23 cellular contexts compared by ENCODE assay signal in genomic region chr1:62875676-62876075, GRCh38.
DNase-seq lines count a peak whose midpoint lies in the region; ATAC-seq, FAIRE-seq and TF ChIP-seq lines count a peak whose summit lies in the region.
"Had no signal": no experiment of that assay in that cellular context is flagged by ENCODE, and none has a peak within 500 bp of the region (broad histone marks: within the 10 kb centered on the region; RNA-seq: fewer than 3 reads in every experiment).

No MANE protein-coding gene starts in this region.

- TF ChIP-seq POLR2A in body of pancreas (IDR thresholded peaks at IDR 0.05) = no peak

- BruUV-seq in Caco-2 (replicated peaks; lab: Mats Ljungman, UMichigan) = no TSS peak

- FAIRE-seq in bronchial epithelial cell (lab: Jason Lieb, UNC) = no peak
- FAIRE-seq: K562 had no signal

- H3K4me1 Mint-ChIP-seq in Caco-2 (ENCODE audit: low read depth, unreplicated experiment) = no peaks in the 10 kb centered on the region
- no peaks in the 10 kb centered on the region for H3K4me1 Mint-ChIP-seq in activated CD8-positive, alpha-beta T cell treated with anti-CD3 and anti-CD28 coated beads for 36 hours (ENCODE audit: low read depth)
- H3K4me1 Mint-ChIP-seq: CD4-positive, CD25-positive, alpha-beta regulatory T cell had no signal

- H3K4me3 ChIP-seq in bronchial epithelial cell (ENCODE audit: low read depth, low read length) (no peak overlapping the region), Caco-2 (ENCODE audit: low read depth, low read length) (no peak overlapping the region), right cardiac atrium (ENCODE audit: low read length) (no peak overlapping the region), body of pancreas (no peak overlapping the region)
- H3K4me3 ChIP-seq: colonic mucosa, K562, mucosa of descending colon, upper lobe of right lung had no signal

- H3K27ac ChIP-seq in right cardiac atrium (ENCODE audit: low read length) (no peak overlapping the region), body of pancreas (no peak overlapping the region)
- H3K27ac ChIP-seq: colonic mucosa, upper lobe of right lung had no signal

- intact Hi-C loops in Caco-2 (cut with micrococcal nuclease; ENCODE audit: unreplicated experiment) = no loop called here
- intact Hi-C loops in activated CD8-positive, alpha-beta T cell treated with anti-CD3 and anti-CD28 coated beads for 36 hours (cut with micrococcal nuclease) = no loop called here
- intact Hi-C loops in right cardiac atrium (cut with DNase I) = no loop called here
- intact Hi-C loops in body of pancreas (cut with DNase I) = no loop called here

- no peaks in the 10 kb centered on the region for H3K9me3 Mint-ChIP-seq in Caco-2 (ENCODE audit: unreplicated experiment)
- H3K9me3 Mint-ChIP-seq in activated CD8-positive, alpha-beta T cell treated with anti-CD3 and anti-CD28 coated beads for 36 hours = peaks cover 2% of the 10 kb centered on the region
- H3K9me3 Mint-ChIP-seq: stimulated activated naive CD8-positive, alpha-beta T cell treated with anti-CD3 and anti-CD28 coated beads, Interleukin-15, Interleukin-2, amounts not matched to agents 100 ng/mL and 50 ng/mL, for 24 hours had no signal

- H3K27me3 ChIP-seq in bronchial epithelial cell (ENCODE audit: control insufficient read depth, insufficient read depth, low read length) (peaks cover 2% of the 10 kb centered on the region), Caco-2 (replicated peaks; ENCODE audit: control insufficient read depth, insufficient read depth, low read length) (no peaks in the 10 kb centered on the region), right cardiac atrium (ENCODE audit: control insufficient read depth, insufficient read depth) (no peaks in the 10 kb centered on the region), body of pancreas (no peaks in the 10 kb centered on the region)
- H3K27me3 ChIP-seq: colonic mucosa had no signal

- H3K27me3 Mint-ChIP-seq in Caco-2 (ENCODE audit: insufficient read depth, unreplicated experiment) = peaks cover 4% of the 10 kb centered on the region
- peaks cover 27% of the 10 kb centered on the region for H3K27me3 Mint-ChIP-seq in activated CD8-positive, alpha-beta T cell treated with anti-CD3 and anti-CD28 coated beads for 36 hours
- H3K27me3 Mint-ChIP-seq: CD4-positive, CD25-positive, alpha-beta regulatory T cell had no signal

- H3K4me1 ChIP-seq in Caco-2 = no peaks in the 10 kb centered on the region
- no peaks in the 10 kb centered on the region for H3K4me1 ChIP-seq in right cardiac atrium (ENCODE audit: control insufficient read depth, insufficient read depth, low read length)
- no peaks in the 10 kb centered on the region for H3K4me1 ChIP-seq in body of pancreas
- H3K4me1 ChIP-seq: colonic mucosa, upper lobe of right lung had no signal

- H3K4me3 Mint-ChIP-seq in Caco-2 (ENCODE audit: unreplicated experiment) = no peak overlapping the region
- H3K4me3 Mint-ChIP-seq in activated CD8-positive, alpha-beta T cell treated with anti-CD3 and anti-CD28 coated beads for 36 hours = no peak overlapping the region
- H3K4me3 Mint-ChIP-seq: CD4-positive, CD25-positive, alpha-beta regulatory T cell; stimulated activated naive CD8-positive, alpha-beta T cell treated with anti-CD3 and anti-CD28 coated beads, Interleukin-15, Interleukin-2, amounts not matched to agents 100 ng/mL and 50 ng/mL, for 24 hours had no signal

- no peaks in the 10 kb centered on the region for H3K36me3 ChIP-seq in bronchial epithelial cell (ENCODE audit: control insufficient read depth, insufficient read depth, low read length)
- H3K36me3 ChIP-seq in Caco-2 (ENCODE audit: control insufficient read depth, insufficient read depth, low read length) = no peaks in the 10 kb centered on the region
- no peaks in the 10 kb centered on the region for H3K36me3 ChIP-seq in body of pancreas (replicated peaks in 1 of 2; ENCODE audit: insufficient read depth in 1 of 2, low read depth in 2 of 2)
- H3K36me3 ChIP-seq: colonic mucosa, upper lobe of right lung had no signal

- CTCF ChIA-PET in Caco-2 (lab: Charles Lee) = no interaction called here
- CTCF ChIA-PET in activated CD8-positive, alpha-beta T cell treated with anti-CD3 and anti-CD28 coated beads for 36 hours (lab: Charles Lee) = no interaction called here

- TF ChIP-seq CTCF in bronchial epithelial cell (IDR thresholded peaks at IDR 0.05; ENCODE audit: insufficient read depth, low read length, severe bottlenecking) (no peak), Caco-2 (IDR thresholded peaks at IDR 0.05; ENCODE audit: insufficient read depth in 1 of 2, low read depth in 1 of 2, low read length in 1 of 2, severe bottlenecking in 1 of 2, unreplicated experiment in 1 of 2) (no peak), body of pancreas (IDR thresholded peaks at IDR 0.05) (no peak)
- TF ChIP-seq CTCF in activated CD8-positive, alpha-beta T cell treated with anti-CD3 and anti-CD28 coated beads for 36 hours (IDR thresholded peaks at IDR 0.05) = no peak

- 60% methylated on average over 3 of the region's 3 CpGs for WGBS in right cardiac atrium
- WGBS in body of pancreas, 2 donors = 55 to 59% methylated on average over 3 of the region's 3 CpGs

- H3K9me3 ChIP-seq in Caco-2 (no peaks in the 10 kb centered on the region), right cardiac atrium (ENCODE audit: control insufficient read depth, low read length) (no peaks in the 10 kb centered on the region), body of pancreas (no peaks in the 10 kb centered on the region)
- H3K9me3 ChIP-seq: colonic mucosa, mucosa of descending colon, upper lobe of right lung had no signal

- POLR2A ChIA-PET in Caco-2 (lab: Charles Lee) = no interaction called here
- POLR2A ChIA-PET in activated CD8-positive, alpha-beta T cell treated with anti-CD3 and anti-CD28 coated beads for 36 hours (lab: Charles Lee) = no interaction called here

- DNase-seq in COLO668 (lab: John Stamatoyannopoulos, UW; ENCODE audit: unreplicated experiment) = peak; percentile 46
- peak; percentile 6 for DNase-seq in M059J (ENCODE audit: low read depth)
- peak; percentile 1 for DNase-seq in bronchial epithelial cell (ENCODE audit: low read depth)
- DNase-seq in midbrain (lab: John Stamatoyannopoulos, UW) = peak; percentile 14
- DNase-seq in Caco-2 = no peak
- DNase-seq in activated CD8-positive, alpha-beta T cell treated with anti-CD3 and anti-CD28 coated beads for 36 hours = no peak
- no peak for DNase-seq in right cardiac atrium
- DNase-seq in body of pancreas = no peak
- DNase-seq: activated CD4-positive, alpha-beta T cell treated with anti-CD3 and anti-CD28 coated beads, Interleukin-2, amount 50 U/mL, for 48 hours; activated naive CD4-positive, alpha-beta T cell treated with anti-CD3 and anti-CD28 coated beads, Interleukin-2, amount 50 U/mL, for 16 hours; activated T-cell treated with anti-CD3 and anti-CD28 coated beads, Interleukin-2, amount 50 U/mL, for 1 hour; CD4-positive, CD25-positive, alpha-beta regulatory T cell; colonic mucosa; DMS79; H7; left cardiac atrium; mucosa of descending colon; NCI-H1048; NCI-H2227 treated with DMSO at 0.1 percent for 48 hours; stimulated activated CD4-positive, alpha-beta T cell treated with anti-CD3 and anti-CD28 coated beads, Interleukin-1b, Interleukin-23, amount 100 ng/mL, for 48 hours; upper lobe of right lung had no signal

- ATAC-seq in activated CD8-positive, alpha-beta T cell treated with anti-CD3 and anti-CD28 coated beads for 36 hours = no peak
- ATAC-seq in right cardiac atrium (no peak), body of pancreas (no peak)
- ATAC-seq: K562, mucosa of descending colon, upper lobe of right lung had no signal

- peaks cover 6% of the 10 kb centered on the region for H3K36me3 Mint-ChIP-seq in Caco-2 (ENCODE audit: insufficient read depth, unreplicated experiment)
- H3K36me3 Mint-ChIP-seq in activated CD8-positive, alpha-beta T cell treated with anti-CD3 and anti-CD28 coated beads for 36 hours (ENCODE audit: low read depth) = no peaks in the 10 kb centered on the region
- H3K36me3 Mint-ChIP-seq: CD4-positive, CD25-positive, alpha-beta regulatory T cell had no signal

- H3K27ac Mint-ChIP-seq in Caco-2 (ENCODE audit: unreplicated experiment) = no peak overlapping the region
- H3K27ac Mint-ChIP-seq in activated CD8-positive, alpha-beta T cell treated with anti-CD3 and anti-CD28 coated beads for 36 hours = no peak overlapping the region
- H3K27ac Mint-ChIP-seq: CD4-positive, CD25-positive, alpha-beta regulatory T cell; stimulated activated naive CD8-positive, alpha-beta T cell treated with anti-CD3 and anti-CD28 coated beads, Interleukin-15, Interleukin-2, amounts not matched to agents 100 ng/mL and 50 ng/mL, for 24 hours had no signal

Comparison
In these comparisons a context has a peak if more than half of its experiments do, and no peak if none do; other contexts are left out.
1. DNase-seq: peak in COLO668 (single experiment), M059J (single experiment), bronchial epithelial cell (single experiment) and midbrain (single experiment); none in Caco-2 (0 of 2), activated CD8-positive, alpha-beta T cell treated with anti-CD3 and anti-CD28 coated beads for 36 hours (single experiment), right cardiac atrium (0 of 3) and body of pancreas (0 of 4).